ENCODE assay signal across 1 cellular context in the genomic region with DNA sequence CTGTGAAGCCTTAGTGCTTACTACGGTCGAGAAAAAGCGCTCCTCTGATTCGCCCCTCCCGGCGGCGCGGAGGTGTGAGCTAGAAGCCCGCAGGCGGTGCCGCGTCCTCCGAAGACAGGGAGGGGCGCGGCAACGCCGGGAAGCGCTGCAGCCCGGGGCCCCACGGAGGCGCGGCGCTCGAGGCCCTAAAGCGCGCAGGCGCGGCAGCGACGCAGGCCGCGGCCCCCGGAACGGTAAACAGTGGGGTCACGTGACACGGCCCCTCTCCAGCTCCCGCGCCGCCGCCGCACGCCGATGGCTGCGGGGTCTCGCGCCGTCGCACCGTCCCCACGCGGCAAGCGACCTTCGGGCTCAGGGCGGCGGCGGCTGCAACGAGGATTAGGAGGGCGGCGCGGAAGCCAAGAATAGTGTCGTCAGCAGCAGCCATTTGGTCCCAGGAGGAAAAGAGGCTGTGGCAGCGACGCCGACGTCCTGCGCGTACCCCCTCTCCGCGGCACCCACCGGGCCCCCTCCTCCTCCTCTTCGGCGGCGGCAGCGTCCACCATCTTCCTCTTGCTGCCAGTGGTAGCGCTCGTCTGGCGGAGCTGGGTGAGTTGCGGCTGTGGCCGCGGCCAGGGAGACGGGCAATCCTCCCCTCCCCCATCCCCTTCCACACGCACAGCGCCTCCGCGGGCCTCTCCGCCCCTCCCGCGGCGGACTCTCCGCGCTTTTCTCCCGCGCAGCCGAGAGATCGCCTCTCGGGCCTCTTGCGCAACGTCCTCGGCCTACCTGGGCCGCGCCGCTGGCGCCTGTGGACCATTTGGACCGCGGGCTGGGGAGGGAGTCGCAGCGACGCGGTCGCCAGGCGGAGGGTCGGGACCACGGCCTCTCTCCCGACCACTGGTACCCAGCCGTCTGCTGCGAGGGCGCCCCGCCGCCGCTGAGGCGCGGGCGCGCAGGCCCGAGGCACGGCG.
TF ChIP-seq lines count a peak whose summit lies in the region.

Gene PHF3 (plus strand): TSS at position 240 of the 953 bp plus-strand sequence. CDS start 10,750 bp downstream, outside the sequence.

TF ChIP-seq in HEK293, 187 proteins besides CTCF, POLR2A, EP300 and RAD21 (continued from another document):
- no peak for TF ChIP-seq ZNF211 (tag by site-specific recombination; IDR thresholded peaks at IDR 0.05; ENCODE audit: low read depth)
- peak; percentile 19; the same call in 1 of the 2 replicates for TF ChIP-seq SCRT2 (tag by site-specific recombination; IDR thresholded peaks at IDR 0.05)
- 0 out of 2 replicates have a peak, but pooled peaks have one; percentile 20 for TF ChIP-seq ZNF292 (tag by site-specific recombination; IDR thresholded peaks at IDR 0.05; ENCODE audit: borderline replicate concordance, low read depth)
- 0 out of 2 replicates have a peak, but pooled peaks have one; percentile 8 for TF ChIP-seq ZNF146 (tag by site-specific recombination; IDR thresholded peaks at IDR 0.05)
- no peak for TF ChIP-seq ZNF174 (tag by site-specific recombination; IDR thresholded peaks at IDR 0.05)
- TF ChIP-seq ZNF610 (tag by site-specific recombination; IDR thresholded peaks at IDR 0.05; ENCODE audit: borderline replicate concordance): peak; percentile 69; the same call in 1 of the 2 replicates
- peak; percentile 62 for TF ChIP-seq ZSCAN23 (tag by site-specific recombination; IDR thresholded peaks at IDR 0.05)
- no peak for TF ChIP-seq PRDM1 (tag by site-specific recombination; IDR thresholded peaks at IDR 0.05)
- TF ChIP-seq ZNF48 (tag by site-specific recombination; IDR thresholded peaks at IDR 0.05): no peak
- no peak for TF ChIP-seq ZNF747 (tag by site-specific recombination; IDR thresholded peaks at IDR 0.05)
- no peak for TF ChIP-seq ZNF670 (tag by site-specific recombination; IDR thresholded peaks at IDR 0.05; ENCODE audit: low read depth)
- TF ChIP-seq ZNF707 (tag by site-specific recombination; IDR thresholded peaks at IDR 0.05): no peak; the same call in 1 of the 2 replicates
- no peak; the same call in 1 of the 2 replicates for TF ChIP-seq BCL11B (tag by site-specific recombination; IDR thresholded peaks at IDR 0.05; ENCODE audit: low read depth)
- no peak for TF ChIP-seq ZNF621 (tag by site-specific recombination; IDR thresholded peaks at IDR 0.05)
